ENCODE assay signal across 9 cellular contexts in the genomic region with DNA sequence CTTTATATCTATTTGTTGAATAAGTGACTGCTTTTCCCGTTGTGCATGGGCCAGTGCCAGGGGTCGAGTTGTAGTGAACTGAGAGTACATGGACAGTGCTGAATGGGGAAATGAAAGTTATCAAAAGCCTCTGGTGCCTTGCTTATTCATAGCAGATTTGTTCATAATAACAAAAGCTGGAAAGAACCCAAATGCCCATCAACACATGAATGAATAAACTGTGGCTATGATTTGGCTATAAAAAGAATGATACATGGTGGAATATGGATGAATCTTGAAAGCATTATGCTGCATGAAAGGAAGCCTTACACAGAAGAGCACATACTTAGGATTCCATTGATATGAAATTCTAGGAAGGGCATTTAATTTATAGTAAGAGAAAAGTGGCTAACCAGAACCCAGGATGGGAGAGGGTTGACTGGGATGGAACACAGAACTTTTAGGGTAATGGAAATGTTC. TPM values are rescaled to one million over a fixed set of nuclear protein-coding genes. Genes with fewer than 3 reads are reported as not detected.
DNase-seq lines count a peak whose midpoint lies in the region; ATAC-seq and TF ChIP-seq lines count a peak whose summit lies in the region.
"Had no signal": no experiment of that assay in that cellular context is flagged by ENCODE, and none has a peak within 500 bp of the region (broad histone marks: within the 10 kb centered on the region; RNA-seq: fewer than 3 reads in every experiment).

No MANE protein-coding gene starts in this region.

- H3K4me1 Mint-ChIP-seq in effector memory CD8-positive, alpha-beta T cell (ENCODE audit: low read depth in 2 of 2) = peaks cover 71 to 79% of the 10 kb centered on the region in 2 donors
- H3K4me1 Mint-ChIP-seq in osteocyte (ENCODE audit: unreplicated experiment) = peaks cover 44% of the 10 kb centered on the region

- H3K27me3 ChIP-seq in OCI-LY3 (ENCODE audit: low read depth, low read length) = no peaks in the 10 kb centered on the region

- peak overlapping the region; percentile 89 for H3K27ac ChIP-seq in OCI-LY3 (ENCODE audit: low read length)

- no peaks in the 10 kb centered on the region for H3K9me3 ChIP-seq in OCI-LY3 (ENCODE audit: insufficient read depth, low read length)

- no peaks in the 10 kb centered on the region for H4K20me1 ChIP-seq in OCI-LY3 (ENCODE audit: insufficient read depth, low read length)

- H3K36me3 Mint-ChIP-seq in effector memory CD8-positive, alpha-beta T cell (ENCODE audit: insufficient read depth) = peaks cover 7% of the 10 kb centered on the region
- no peaks in the 10 kb centered on the region for H3K36me3 Mint-ChIP-seq in osteocyte (ENCODE audit: unreplicated experiment)

- H3K9ac ChIP-seq in OCI-LY3 (ENCODE audit: low read length) = peak overlapping the region; percentile 41

- no peak for TF ChIP-seq CTCF in OCI-LY3 (IDR thresholded peaks at IDR 0.05; ENCODE audit: low read depth, low read length)
- no peak for TF ChIP-seq CTCF in osteocyte (IDR thresholded peaks at IDR 0.05)

- H3K4me3 Mint-ChIP-seq in effector memory CD8-positive, alpha-beta T cell = peak overlapping the region in 1 of 2 donors; percentile 68
- no peak overlapping the region for H3K4me3 Mint-ChIP-seq in osteocyte (ENCODE audit: unreplicated experiment)

- no peak for ATAC-seq in effector memory CD8-positive, alpha-beta T cell (replicated peaks)

- peaks cover 61% of the 10 kb centered on the region for H3K4me1 ChIP-seq in OCI-LY3 (ENCODE audit: low read length)

- H3K79me2 ChIP-seq in OCI-LY3 (ENCODE audit: low read length) = no peaks in the 10 kb centered on the region

- no peaks in the 10 kb centered on the region for H3K27me3 Mint-ChIP-seq in effector memory CD8-positive, alpha-beta T cell
- H3K27me3 Mint-ChIP-seq in osteocyte (ENCODE audit: unreplicated experiment) = no peaks in the 10 kb centered on the region

- no peaks in the 10 kb centered on the region for H3K36me3 ChIP-seq in OCI-LY3 (replicated peaks; ENCODE audit: low read depth, low read length)

- DNase-seq in GM04503 (ENCODE audit: low read depth) (peak; percentile 85), osteocyte (ENCODE audit: extremely low spot score, unreplicated experiment) (peak; percentile 46), putamen (ENCODE audit: low spot score) (no peak), SKM-1 (lab: John Stamatoyannopoulos, UW; ENCODE audit: unreplicated experiment) (no peak)
- DNase-seq in effector memory CD8-positive, alpha-beta T cell = no peak
- DNase-seq in stimulated activated CD4-positive, alpha-beta T cell treated with anti-CD3 and anti-CD28 coated beads, Interleukin-15, amount 100 ng/mL, for 24 hours = no peak
- DNase-seq in stimulated activated CD4-positive, alpha-beta T cell treated with anti-CD3 and anti-CD28 coated beads, Interleukin-1b, Interleukin-23, amount 100 ng/mL, for 48 hours = no peak

- H3K9me3 Mint-ChIP-seq in effector memory CD8-positive, alpha-beta T cell = no peaks in the 10 kb centered on the region
- no peaks in the 10 kb centered on the region for H3K9me3 Mint-ChIP-seq in osteocyte (ENCODE audit: unreplicated experiment)

- peak overlapping the region; percentile 59 for H3K4me3 ChIP-seq in OCI-LY3 (ENCODE audit: low read length)
- H3K4me3 ChIP-seq: lung had no signal

- peak overlapping the region; percentile 81 for H3K4me2 ChIP-seq in OCI-LY3 (ENCODE audit: low read length)

- no peak overlapping the region for H2AFZ ChIP-seq in OCI-LY3 (ENCODE audit: low read depth, low read length)

- peak overlapping the region; percentile 61 to 62 for H3K27ac Mint-ChIP-seq in effector memory CD8-positive, alpha-beta T cell
- peak overlapping the region; percentile 81 for H3K27ac Mint-ChIP-seq in osteocyte (ENCODE audit: unreplicated experiment)

RNA-seq across cellular contexts. Expression of gene PACS1, which starts 42.6 kb away (rescaled TPM):
- total RNA-seq in osteocyte = 83.8 and 84.9 TPM in 2 replicates

Comparison
In these comparisons a context has a peak if more than half of its experiments do, and no peak if none do; other contexts are left out.
1. DNase-seq: peak in GM04503 (single experiment) and osteocyte (single experiment); none in effector memory CD8-positive, alpha-beta T cell (0 of 3), stimulated activated CD4-positive, alpha-beta T cell treated with anti-CD3 and anti-CD28 coated beads, Interleukin-15, amount 100 ng/mL, for 24 hours (single experiment), stimulated activated CD4-positive, alpha-beta T cell treated with anti-CD3 and anti-CD28 coated beads, Interleukin-1b, Interleukin-23, amount 100 ng/mL, for 48 hours (single experiment), putamen (single experiment) and SKM-1 (single experiment).